8 cellular contexts compared by ENCODE assay signal in the genomic region with DNA sequence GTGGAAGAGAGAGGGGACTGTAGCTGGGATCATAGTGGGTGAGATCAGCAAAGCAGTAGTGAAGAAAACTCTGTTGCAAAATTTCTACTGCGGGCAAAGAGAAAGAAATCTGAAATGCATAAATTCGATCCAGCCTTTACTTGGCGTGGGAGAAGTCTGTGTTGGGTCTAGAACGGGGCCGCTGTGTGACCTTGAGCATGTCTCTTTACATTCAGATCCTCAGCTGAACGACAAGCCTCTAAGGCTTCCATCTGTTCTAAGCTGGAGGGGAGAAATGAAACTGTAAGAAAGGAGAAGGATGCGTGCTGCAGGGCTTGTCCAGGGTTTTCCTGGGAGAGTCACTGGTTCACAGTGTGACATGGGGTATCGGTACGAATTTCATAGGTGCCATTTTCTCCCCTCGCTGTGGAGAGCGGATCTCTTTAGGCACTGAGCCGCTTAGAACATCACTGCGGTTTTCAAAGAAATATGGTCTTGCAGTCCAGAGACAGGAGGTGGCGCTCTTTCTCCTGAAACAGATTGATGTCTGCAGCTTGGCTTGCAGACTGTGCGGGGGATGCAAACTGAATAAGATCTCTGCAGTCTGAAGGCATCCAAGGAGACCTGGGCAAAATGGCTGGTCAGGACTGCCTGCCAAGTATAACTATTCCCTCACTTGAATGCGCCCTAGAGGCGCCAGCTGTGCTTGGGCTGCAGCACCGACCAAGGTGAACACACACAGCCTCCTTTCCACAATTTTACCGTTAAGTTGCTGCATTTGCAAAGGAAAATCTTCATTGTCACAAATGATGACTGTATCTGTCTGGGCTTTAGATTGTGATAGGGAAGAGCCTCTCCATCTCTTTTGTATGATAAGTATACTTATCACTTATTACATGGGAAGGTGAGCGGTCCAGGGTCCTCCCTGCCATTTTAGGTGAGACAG.
DNase-seq lines count a peak whose midpoint lies in the region; ATAC-seq and TF ChIP-seq lines count a peak whose summit lies in the region.

No MANE protein-coding gene starts in this region.

- H3K27ac Mint-ChIP-seq in T-helper 1 cell treated with Interleukin-12 subunit alpha and Interleukin-12 subunit beta and Interleukin-4 antibody, amounts not matched to agents 30 μg/mL and 1 μg/mL, for 36 hours: peak overlapping the region; percentile 78

- ATAC-seq in gastrocnemius medialis (peak; percentile 77 to 84), HG03039 (IDR thresholded peaks at IDR 0.05; ENCODE audit: unreplicated experiment) (no peak)

- H3K36me3 ChIP-seq in gastrocnemius medialis: no peaks in the 10 kb centered on the region

- DNase-seq in GM04503 (ENCODE audit: low read depth) (peak; percentile 55), HEK293T (ENCODE audit: extremely low spot score) (peak; percentile 83), NCI-H1436 treated with DMSO at 0.1 percent for 48 hours (lab: John Stamatoyannopoulos, UW) (peak; percentile 28), amygdala (lab: John Stamatoyannopoulos, UW) (peak in 49 of 56 donors; percentile 13 to 86 (median 55)), hepatic stellate cell (ENCODE audit: low spot score) (peak; percentile 61), gastrocnemius medialis (peak; percentile 35 to 59)

- no peaks in the 10 kb centered on the region for H3K27me3 ChIP-seq in gastrocnemius medialis

- peaks cover under 1% of the 10 kb centered on the region for H3K27me3 Mint-ChIP-seq in T-helper 1 cell treated with Interleukin-12 subunit alpha and Interleukin-12 subunit beta and Interleukin-4 antibody, amounts not matched to agents 30 μg/mL and 1 μg/mL, for 36 hours (ENCODE audit: low read depth)

- peak overlapping the region in 1 of 4 donors; percentile 18 for H3K4me3 ChIP-seq in gastrocnemius medialis

- no peaks in the 10 kb centered on the region for H3K9me3 Mint-ChIP-seq in T-helper 1 cell treated with Interleukin-12 subunit alpha and Interleukin-12 subunit beta and Interleukin-4 antibody, amounts not matched to agents 30 μg/mL and 1 μg/mL, for 36 hours

- no peaks in the 10 kb centered on the region for H3K9me3 ChIP-seq in gastrocnemius medialis

- CTCF ChIA-PET in HEK293T (lab: Yijun Ruan, JAX): interaction anchor here (0.7 to 2.7 kb wide), 10 partner anchors 11 to 170 kb away, joined by 3 to 17 read pairs (median 4); no protein-coding TSS in a partner anchor

- in situ Hi-C loops in gastrocnemius medialis (cut with MboI; ENCODE audit: low sequenced_read_pairs in 4 of 4): loop anchor here (5.0 to 25.0 kb wide), 5 partner anchors 123 to 898 kb away; no protein-coding TSS in a partner anchor

- no peaks in the 10 kb centered on the region for H3K4me1 ChIP-seq in gastrocnemius medialis

- TF ChIP-seq CTCF in gastrocnemius medialis (IDR thresholded peaks at IDR 0.05 in 4 of 5, conservative IDR thresholded peaks at IDR 0.05 in 1 of 5): peak; percentile 46 to 64 (median 51)

- H3K4me3 Mint-ChIP-seq in T-helper 1 cell treated with Interleukin-12 subunit alpha and Interleukin-12 subunit beta and Interleukin-4 antibody, amounts not matched to agents 30 μg/mL and 1 μg/mL, for 36 hours: peak overlapping the region; percentile 68

- no peak overlapping the region for H3K27ac ChIP-seq in gastrocnemius medialis

- TF ChIP-seq POLR2A in gastrocnemius medialis (IDR thresholded peaks at IDR 0.05): no peak

- H3K4me1 Mint-ChIP-seq in T-helper 1 cell treated with Interleukin-12 subunit alpha and Interleukin-12 subunit beta and Interleukin-4 antibody, amounts not matched to agents 30 μg/mL and 1 μg/mL, for 36 hours (ENCODE audit: low read depth): peaks cover 51% of the 10 kb centered on the region

- POLR2A ChIA-PET in HEK293T (lab: Yijun Ruan, JAX): no interaction called here

- intact Hi-C loops in gastrocnemius medialis (cut with DNase I; ENCODE audit: low total_unique reads): loop anchor here (5.0 kb wide), 1 partner anchor 133 kb away; no protein-coding TSS in a partner anchor

- peaks cover 5% of the 10 kb centered on the region for H3K36me3 Mint-ChIP-seq in T-helper 1 cell treated with Interleukin-12 subunit alpha and Interleukin-12 subunit beta and Interleukin-4 antibody, amounts not matched to agents 30 μg/mL and 1 μg/mL, for 36 hours (ENCODE audit: low read depth)

TF ChIP-seq in HEK293T, 16 proteins besides CTCF, POLR2A, EP300 and RAD21:
- no peak for TF ChIP-seq L3MBTL2 (conservative IDR thresholded peaks at IDR 0.05)
- no peak for TF ChIP-seq SUZ12 (IDR thresholded peaks at IDR 0.05)
- TF ChIP-seq LEF1 (IDR thresholded peaks at IDR 0.05; ENCODE audit: borderline replicate concordance): no peak
- TF ChIP-seq SP1 (IDR thresholded peaks at IDR 0.05): no peak
- no peak for TF ChIP-seq FOXA1 (IDR thresholded peaks at IDR 0.05)
- TF ChIP-seq TARDBP (IDR thresholded peaks at IDR 0.05): no peak
- TF ChIP-seq ZNF384 (IDR thresholded peaks at IDR 0.05): no peak
- TF ChIP-seq ELF4 (IDR thresholded peaks at IDR 0.05): no peak
- TF ChIP-seq CTBP1 (IDR thresholded peaks at IDR 0.05; ENCODE audit: borderline replicate concordance): no peak
- TF ChIP-seq ARNT (IDR thresholded peaks at IDR 0.05): no peak
- TF ChIP-seq BHLHE40 (IDR thresholded peaks at IDR 0.05; ENCODE audit: borderline replicate concordance): no peak
- no peak for TF ChIP-seq HDGF (IDR thresholded peaks at IDR 0.05; ENCODE audit: borderline replicate concordance)
- TF ChIP-seq, protein P1, sequence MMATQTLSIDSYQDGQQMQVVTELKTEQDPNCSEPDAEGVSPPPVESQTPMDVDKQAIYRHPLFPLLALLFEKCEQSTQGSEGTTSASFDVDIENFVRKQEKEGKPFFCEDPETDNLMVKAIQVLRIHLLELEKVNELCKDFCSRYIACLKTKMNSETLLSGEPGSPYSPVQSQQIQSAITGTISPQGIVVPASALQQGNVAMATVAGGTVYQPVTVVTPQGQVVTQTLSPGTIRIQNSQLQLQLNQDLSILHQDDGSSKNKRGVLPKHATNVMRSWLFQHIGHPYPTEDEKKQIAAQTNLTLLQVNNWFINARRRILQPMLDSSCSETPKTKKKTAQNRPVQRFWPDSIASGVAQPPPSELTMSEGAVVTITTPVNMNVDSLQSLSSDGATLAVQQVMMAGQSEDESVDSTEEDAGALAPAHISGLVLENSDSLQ (IDR thresholded peaks at IDR 0.05): no peak

Comparison
In these comparisons a context has a peak if more than half of its experiments do, and no peak if none do; other contexts are left out.
1. DNase-seq: peak in every context shown above with its lines; median percentile 83 in HEK293T; 61 in hepatic stellate cell; 55 in GM04503; 55 in amygdala; 47 in gastrocnemius medialis; 28 in NCI-H1436 treated with DMSO at 0.1 percent for 48 hours.